ENCODE assay signal across 12 cellular contexts in the genomic region with DNA sequence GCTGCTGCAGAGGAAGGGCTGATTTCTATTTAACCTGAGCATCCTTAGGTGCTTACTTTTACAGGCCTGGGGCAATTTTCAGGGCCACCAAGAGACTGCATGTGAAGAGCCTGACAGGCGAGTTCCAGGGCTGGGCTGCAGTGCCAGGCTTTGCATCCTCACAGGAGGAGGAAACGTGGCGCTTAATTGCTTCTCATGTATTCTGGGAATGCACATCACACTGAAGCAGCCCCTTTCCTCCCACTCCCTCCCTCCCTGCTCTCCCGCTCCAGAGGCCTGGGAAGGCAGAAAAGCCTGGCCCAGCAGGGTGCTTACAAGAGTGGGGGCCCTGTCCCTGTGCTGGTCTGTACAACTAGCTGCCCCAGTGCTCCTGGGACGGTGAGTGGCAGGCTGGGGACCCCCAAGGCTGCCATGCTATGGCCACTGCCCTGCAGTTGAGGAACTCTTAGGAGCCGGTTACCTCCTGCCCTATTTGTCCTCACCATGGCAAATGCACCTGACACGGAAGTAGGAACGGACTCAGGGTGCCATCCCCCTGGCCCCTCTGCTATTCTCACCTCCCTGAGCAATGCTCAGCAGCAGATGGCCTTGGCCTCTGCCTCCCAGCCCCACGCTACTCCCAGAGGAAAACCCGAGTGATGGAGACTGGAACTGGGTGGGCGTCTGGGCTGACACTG.
DNase-seq lines count a peak whose midpoint lies in the region; ATAC-seq, FAIRE-seq and TF ChIP-seq lines count a peak whose summit lies in the region.
"Had no signal": no experiment of that assay in that cellular context is flagged by ENCODE, and none has a peak within 500 bp of the region (broad histone marks: within the 10 kb centered on the region; RNA-seq: fewer than 3 reads in every experiment).

No MANE protein-coding gene starts in this region.

- no peaks in the 10 kb centered on the region for H3K9me2 ChIP-seq in neural cell (ENCODE audit: insufficient read depth, low read length)

- DNase-seq in DMS153 treated with DMSO at 0.1 percent for 48 hours (lab: John Stamatoyannopoulos, UW; ENCODE audit: unreplicated experiment) (peak; percentile 60), NCI-H1092 treated with DMSO at 0.1 percent for 48 hours (lab: John Stamatoyannopoulos, UW) (peak; percentile 79), NCI-H69 (lab: John Stamatoyannopoulos, UW) (peak; percentile 87), RCC 7860 (ENCODE audit: low spot score) (no peak), SIG-M5 treated with dmso at 0.1 percent for 504 hours (lab: John Stamatoyannopoulos, UW; ENCODE audit: unreplicated experiment) (no peak)
- DNase-seq: activated effector memory CD4-positive, alpha-beta T cell treated with Interleukin-2 at 50 U/mL for 16 hours; C1 segment of cervical spinal cord; islet precursor cell; MV-4-11; SW 1271 had no signal

- ATAC-seq in GM18519 (IDR thresholded peaks at IDR 0.05; ENCODE audit: low FRiP score, unreplicated experiment), result no peak

- no peaks in the 10 kb centered on the region for H3K79me2 ChIP-seq in neural cell (replicated peaks; ENCODE audit: insufficient read depth, low read length)

- H3K36me3 ChIP-seq in neural cell (ENCODE audit: insufficient read depth, low read length), result no peaks in the 10 kb centered on the region

- no peaks in the 10 kb centered on the region for H3F3A ChIP-seq in neural cell (ENCODE audit: insufficient read depth, low read length, poor library complexity, severe bottlenecking)

- peak overlapping the region; percentile 75 for H3K27ac ChIP-seq in neural cell (ENCODE audit: low read length)

- no peak overlapping the region for H2AFZ ChIP-seq in neural cell (ENCODE audit: low read depth, low read length)

- peak overlapping the region; percentile 46 for H3K9ac ChIP-seq in neural cell (ENCODE audit: low read length)

- H4K20me1 ChIP-seq in neural cell (ENCODE audit: insufficient read depth), result no peaks in the 10 kb centered on the region

- no peaks in the 10 kb centered on the region for H3K9me3 ChIP-seq in neural cell (ENCODE audit: low read length)

- no peak for FAIRE-seq in RCC 7860 (lab: Jason Lieb, UNC)

- no peak for TF ChIP-seq EP300 in neural cell (conservative IDR thresholded peaks at IDR 0.05; ENCODE audit: poor library complexity, severe bottlenecking)

- H3K4me2 ChIP-seq in neural cell (ENCODE audit: low read length), result no peak overlapping the region

- H3K4me3 ChIP-seq in neural cell (ENCODE audit: low read length), result peak overlapping the region; percentile 16

- no peak for TF ChIP-seq RAD21 in neural cell (conservative IDR thresholded peaks at IDR 0.05)

- no peak for TF ChIP-seq CTCF in neural cell (IDR thresholded peaks at IDR 0.05; ENCODE audit: poor library complexity, severe bottlenecking)

- H3K27me3 ChIP-seq in neural cell (ENCODE audit: insufficient read depth, low read depth, low read length), result no peaks in the 10 kb centered on the region

TF ChIP-seq in neural cell, 6 proteins besides CTCF, POLR2A, EP300 and RAD21:
- TF ChIP-seq, protein P1, sequence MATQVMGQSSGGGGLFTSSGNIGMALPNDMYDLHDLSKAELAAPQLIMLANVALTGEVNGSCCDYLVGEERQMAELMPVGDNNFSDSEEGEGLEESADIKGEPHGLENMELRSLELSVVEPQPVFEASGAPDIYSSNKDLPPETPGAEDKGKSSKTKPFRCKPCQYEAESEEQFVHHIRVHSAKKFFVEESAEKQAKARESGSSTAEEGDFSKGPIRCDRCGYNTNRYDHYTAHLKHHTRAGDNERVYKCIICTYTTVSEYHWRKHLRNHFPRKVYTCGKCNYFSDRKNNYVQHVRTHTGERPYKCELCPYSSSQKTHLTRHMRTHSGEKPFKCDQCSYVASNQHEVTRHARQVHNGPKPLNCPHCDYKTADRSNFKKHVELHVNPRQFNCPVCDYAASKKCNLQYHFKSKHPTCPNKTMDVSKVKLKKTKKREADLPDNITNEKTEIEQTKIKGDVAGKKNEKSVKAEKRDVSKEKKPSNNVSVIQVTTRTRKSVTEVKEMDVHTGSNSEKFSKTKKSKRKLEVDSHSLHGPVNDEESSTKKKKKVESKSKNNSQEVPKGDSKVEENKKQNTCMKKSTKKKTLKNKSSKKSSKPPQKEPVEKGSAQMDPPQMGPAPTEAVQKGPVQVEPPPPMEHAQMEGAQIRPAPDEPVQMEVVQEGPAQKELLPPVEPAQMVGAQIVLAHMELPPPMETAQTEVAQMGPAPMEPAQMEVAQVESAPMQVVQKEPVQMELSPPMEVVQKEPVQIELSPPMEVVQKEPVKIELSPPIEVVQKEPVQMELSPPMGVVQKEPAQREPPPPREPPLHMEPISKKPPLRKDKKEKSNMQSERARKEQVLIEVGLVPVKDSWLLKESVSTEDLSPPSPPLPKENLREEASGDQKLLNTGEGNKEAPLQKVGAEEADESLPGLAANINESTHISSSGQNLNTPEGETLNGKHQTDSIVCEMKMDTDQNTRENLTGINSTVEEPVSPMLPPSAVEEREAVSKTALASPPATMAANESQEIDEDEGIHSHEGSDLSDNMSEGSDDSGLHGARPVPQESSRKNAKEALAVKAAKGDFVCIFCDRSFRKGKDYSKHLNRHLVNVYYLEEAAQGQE (IDR thresholded peaks at IDR 0.05; ENCODE audit: borderline replicate concordance), result peak; percentile 23
- no peak for TF ChIP-seq SMC3 (conservative IDR thresholded peaks at IDR 0.05; ENCODE audit: poor library complexity)

Comparison
In these comparisons a context has a peak if more than half of its experiments do, and no peak if none do; other contexts are left out.
1. DNase-seq: peak in DMS153 treated with DMSO at 0.1 percent for 48 hours (single experiment), NCI-H1092 treated with DMSO at 0.1 percent for 48 hours (single experiment) and NCI-H69 (single experiment); none in RCC 7860 (single experiment) and SIG-M5 treated with dmso at 0.1 percent for 504 hours (single experiment).